Comparison of ENCODE assay signal across 11 cellular contexts in genomic region chr9:126394802-126395201, GRCh38.
"Had no signal": no experiment of that assay in that cellular context is flagged by ENCODE, and none has a peak within 500 bp of the region (broad histone marks: within the 10 kb centered on the region; RNA-seq: fewer than 3 reads in every experiment).

No MANE protein-coding gene starts in this region.

- H3K36me3 ChIP-seq: right atrium auricular region had no signal

- H3K4me3 ChIP-seq: coronary artery, right atrium auricular region, skin epidermis, tibial nerve had no signal

- H3K4me3 Mint-ChIP-seq: activated T-cell treated with anti-CD3 and anti-CD28 coated beads, Interleukin-2, amount 50 U/mL, for 4 hours; mesothelial cell of epicardium; naive B cell had no signal

- H3K27ac Mint-ChIP-seq: activated naive CD8-positive, alpha-beta T cell; mesothelial cell of epicardium had no signal

- H3K27ac ChIP-seq: coronary artery, neutrophil, right atrium auricular region had no signal

- ATAC-seq: activated T-cell treated with anti-CD3 and anti-CD28 coated beads, Interleukin-2, amount 50 U/mL, for 4 hours had no signal

- H3K27me3 ChIP-seq: neutrophil, right atrium auricular region, tibial nerve had no signal

- DNase-seq: activated CD4-positive, alpha-beta T cell treated with anti-CD3 and anti-CD28 coated beads, Interleukin-2, amount 50 U/mL, for 1 hour; activated gamma-delta T cell; activated T-cell treated with anti-CD3 and anti-CD28 coated beads, Interleukin-2, amount 50 U/mL, for 4 hours; naive B cell had no signal

- H3K9me3 ChIP-seq: neutrophil, right atrium auricular region, tibial nerve had no signal

- H3K9me3 Mint-ChIP-seq: activated T-cell treated with anti-CD3 and anti-CD28 coated beads, Interleukin-2, amount 50 U/mL, for 4 hours; mesothelial cell of epicardium had no signal

- H3K27me3 Mint-ChIP-seq: activated naive CD8-positive, alpha-beta T cell; naive B cell had no signal
